In genomic region chr13:42035905-42036521, GRCh38 we compare ENCODE assay signal across 16 cellular contexts.
"Had no signal": no experiment of that assay in that cellular context is flagged by ENCODE, and none has a peak within 500 bp of the region (broad histone marks: within the 10 kb centered on the region; RNA-seq: fewer than 3 reads in every experiment).

No MANE protein-coding gene starts in this region.

- H3K9me3 ChIP-seq: psoas muscle, testis had no signal

- H3K9ac ChIP-seq: parathyroid adenoma had no signal

- H3K4me1 ChIP-seq: foreskin keratinocyte, parathyroid adenoma, psoas muscle, testis had no signal

- DNase-seq: erythroblast; foreskin keratinocyte; kidney glomerular epithelial cell; naive thymus-derived CD4-positive, alpha-beta T cell; nephron progenitor cell; psoas muscle; retina; stimulated activated CD4-positive, alpha-beta T cell treated with anti-CD3 and anti-CD28 coated beads, Interleukin-2, amount 100 ng/mL, for 24 hours; stimulated activated CD4-positive, alpha-beta T cell treated with anti-CD3 and anti-CD28 coated beads, Interleukin-4, amount 100 ng/mL, for 4 hours; stimulated activated naive B cell treated with anti-CD40 and anti-IgM and Interleukin-4, amounts not matched to agents 10 μg/mL and 1 μg/mL and 100 μg/mL, for 72 hours; stimulated activated naive CD8-positive, alpha-beta T cell treated with anti-CD3 and anti-CD28 coated beads, Interleukin-15, amount 100 ng/mL, for 72 hours; testis; transverse colon had no signal

- H3K27ac Mint-ChIP-seq: naive thymus-derived CD4-positive, alpha-beta T cell; nephron progenitor cell; stimulated activated naive B cell treated with anti-CD40 and anti-IgM and Interleukin-4, amounts not matched to agents 10 μg/mL and 1 μg/mL and 100 μg/mL, for 72 hours; stimulated activated naive CD8-positive, alpha-beta T cell treated with anti-CD3 and anti-CD28 coated beads, Interleukin-15, amount 100 ng/mL, for 72 hours had no signal

- H3K27me3 Mint-ChIP-seq: stimulated activated naive CD8-positive, alpha-beta T cell treated with anti-CD3 and anti-CD28 coated beads, Interleukin-15, amount 100 ng/mL, for 72 hours had no signal

- H3K27me3 ChIP-seq: foreskin keratinocyte, testis, transverse colon had no signal

- H2AFZ ChIP-seq: parathyroid adenoma had no signal

- H3K36me3 Mint-ChIP-seq: naive thymus-derived CD4-positive, alpha-beta T cell had no signal

- H3K4me3 ChIP-seq: psoas muscle, skin epidermis, testis, transverse colon had no signal

- ATAC-seq: foreskin keratinocyte; naive thymus-derived CD4-positive, alpha-beta T cell; psoas muscle; sciatic nerve; stimulated activated naive B cell treated with anti-CD40 and anti-IgM and Interleukin-4, amounts not matched to agents 10 μg/mL and 1 μg/mL and 100 μg/mL, for 72 hours; stimulated activated naive CD8-positive, alpha-beta T cell treated with anti-CD3 and anti-CD28 coated beads, Interleukin-15, amount 100 ng/mL, for 72 hours had no signal

- H3K4me3 Mint-ChIP-seq: naive thymus-derived CD4-positive, alpha-beta T cell; nephron progenitor cell; stimulated activated naive B cell treated with anti-CD40 and anti-IgM and Interleukin-4, amounts not matched to agents 10 μg/mL and 1 μg/mL and 100 μg/mL, for 72 hours; stimulated activated naive CD8-positive, alpha-beta T cell treated with anti-CD3 and anti-CD28 coated beads, Interleukin-15, amount 100 ng/mL, for 72 hours had no signal

- H3K36me3 ChIP-seq: transverse colon had no signal

- H3K27ac ChIP-seq: foreskin keratinocyte, parathyroid adenoma, psoas muscle, skin epidermis, testis, transverse colon had no signal

- H3K79me2 ChIP-seq: parathyroid adenoma had no signal
